32 cellular contexts compared by ENCODE assay signal in the genomic region with DNA sequence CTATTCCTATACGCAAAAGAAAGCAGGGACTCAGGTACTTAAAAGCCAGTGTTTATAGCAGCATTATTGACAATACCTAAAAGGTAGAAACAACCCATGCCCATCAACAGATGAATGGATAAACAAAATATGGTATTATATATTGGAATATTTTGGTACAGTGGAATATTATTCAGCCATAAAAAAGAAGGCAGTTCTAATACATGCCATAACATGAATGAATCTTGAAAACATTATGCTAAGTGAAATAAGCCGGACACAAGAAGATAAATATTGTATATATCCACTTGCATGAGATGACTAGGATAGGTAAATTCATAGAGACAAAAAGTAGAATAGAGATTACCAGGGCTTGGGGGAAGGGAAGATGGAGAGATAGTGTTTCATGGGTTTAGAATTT.
"Had no signal": no experiment of that assay in that cellular context is flagged by ENCODE, and none has a peak within 500 bp of the region (broad histone marks: within the 10 kb centered on the region; RNA-seq: fewer than 3 reads in every experiment).

No MANE protein-coding gene starts in this region.

- ATAC-seq: activated CD4-positive, alpha-beta T cell treated with anti-CD3 and anti-CD28 coated beads for 36 hours; activated naive CD8-positive, alpha-beta T cell treated with anti-CD3 and anti-CD28 coated beads, Interleukin-2, amount 50 U/mL, for 24 hours; activated T-cell treated with anti-CD3 and anti-CD28 coated beads, Interleukin-2, amount 50 U/mL, for 72 hours; body of pancreas; effector memory CD8-positive, alpha-beta T cell; foreskin keratinocyte; gastrocnemius medialis; heart left ventricle had no signal

- FAIRE-seq: colon had no signal

- H3K4me3 Mint-ChIP-seq: activated CD4-positive, alpha-beta memory T cell treated with anti-CD3 and anti-CD28 coated beads, Interleukin-2, amount 10 ng/mL, durations not matched to agents 7 days and 5 days; activated CD4-positive, alpha-beta T cell treated with anti-CD3 and anti-CD28 coated beads for 36 hours; activated CD4-positive, alpha-beta T cell treated with anti-CD3 and anti-CD28 coated beads, Interleukin-2, amount 10 ng/mL, durations not matched to agents 7 days and 5 days; activated naive CD8-positive, alpha-beta T cell treated with anti-CD3 and anti-CD28 coated beads for 36 hours; activated naive CD8-positive, alpha-beta T cell treated with anti-CD3 and anti-CD28 coated beads, Interleukin-2, amount 50 U/mL, for 24 hours; activated T-cell treated with anti-CD3 and anti-CD28 coated beads, Interleukin-2, amount 50 U/mL, for 24 hours; activated T-cell treated with anti-CD3 and anti-CD28 coated beads, Interleukin-2, amount 50 U/mL, for 72 hours; effector memory CD8-positive, alpha-beta T cell had no signal

- H3K27me3 ChIP-seq: adrenal gland, body of pancreas, esophagus muscularis mucosa, foreskin keratinocyte, gastrocnemius medialis, heart left ventricle had no signal

- H3K27me3 Mint-ChIP-seq: activated CD4-positive, alpha-beta memory T cell treated with anti-CD3 and anti-CD28 coated beads, Interleukin-2, amount 10 ng/mL, durations not matched to agents 7 days and 5 days; activated CD4-positive, alpha-beta T cell treated with anti-CD3 and anti-CD28 coated beads for 36 hours; activated CD4-positive, alpha-beta T cell treated with anti-CD3 and anti-CD28 coated beads, Interleukin-2, amount 10 ng/mL, durations not matched to agents 7 days and 5 days; activated naive CD8-positive, alpha-beta T cell treated with anti-CD3 and anti-CD28 coated beads for 36 hours; activated naive CD8-positive, alpha-beta T cell treated with anti-CD3 and anti-CD28 coated beads, Interleukin-2, amount 50 U/mL, for 24 hours; activated T-cell treated with anti-CD3 and anti-CD28 coated beads, Interleukin-2, amount 50 U/mL, for 24 hours; effector memory CD8-positive, alpha-beta T cell had no signal

- H3K27ac ChIP-seq: adrenal gland, body of pancreas, esophagus muscularis mucosa, foreskin keratinocyte, gastrocnemius medialis, heart left ventricle had no signal

- H3K9me3 ChIP-seq: adrenal gland, body of pancreas, esophagus muscularis mucosa, gastrocnemius medialis, heart left ventricle had no signal

- H3K27ac Mint-ChIP-seq: activated CD4-positive, alpha-beta memory T cell treated with anti-CD3 and anti-CD28 coated beads, Interleukin-2, amount 10 ng/mL, durations not matched to agents 7 days and 5 days; activated CD4-positive, alpha-beta T cell treated with anti-CD3 and anti-CD28 coated beads for 36 hours; activated CD4-positive, alpha-beta T cell treated with anti-CD3 and anti-CD28 coated beads, Interleukin-2, amount 10 ng/mL, durations not matched to agents 7 days and 5 days; activated naive CD8-positive, alpha-beta T cell treated with anti-CD3 and anti-CD28 coated beads for 36 hours; activated T-cell treated with anti-CD3 and anti-CD28 coated beads, Interleukin-2, amount 50 U/mL, for 24 hours; activated T-cell treated with anti-CD3 and anti-CD28 coated beads, Interleukin-2, amount 50 U/mL, for 72 hours; effector memory CD8-positive, alpha-beta T cell had no signal

- H3K9me3 Mint-ChIP-seq: activated CD4-positive, alpha-beta memory T cell treated with anti-CD3 and anti-CD28 coated beads, Interleukin-2, amount 10 ng/mL, durations not matched to agents 7 days and 5 days; activated CD4-positive, alpha-beta T cell treated with anti-CD3 and anti-CD28 coated beads, Interleukin-2, amount 10 ng/mL, durations not matched to agents 7 days and 5 days; activated naive CD8-positive, alpha-beta T cell treated with anti-CD3 and anti-CD28 coated beads, Interleukin-2, amount 50 U/mL, for 24 hours; activated T-cell treated with anti-CD3 and anti-CD28 coated beads, Interleukin-2, amount 50 U/mL, for 24 hours; effector memory CD8-positive, alpha-beta T cell had no signal

- H3K4me3 ChIP-seq: adrenal gland, body of pancreas, esophagus muscularis mucosa, gastrocnemius medialis, heart left ventricle had no signal

- DNase-seq: activated CD4-positive, alpha-beta memory T cell treated with anti-CD3 and anti-CD28 coated beads, Interleukin-2, amount 10 ng/mL, durations not matched to agents 7 days and 5 days; activated CD4-positive, alpha-beta T cell treated with anti-CD3 and anti-CD28 coated beads for 36 hours; activated CD4-positive, alpha-beta T cell treated with anti-CD3 and anti-CD28 coated beads, Interleukin-2, amount 10 ng/mL, durations not matched to agents 7 days and 5 days; activated CD4-positive, alpha-beta T cell treated with anti-CD3 and anti-CD28 coated beads, Interleukin-2, amount 50 U/mL, for 4 hours; activated CD4-positive, CD25-positive, alpha-beta regulatory T cell; activated CD4-positive, CD25-positive, alpha-beta regulatory T cell treated with anti-CD3 and anti-CD28 coated beads, Interleukin-2, amount 50 U/mL, for 72 hours; activated CD8-positive, alpha-beta memory T cell treated with anti-CD3 and anti-CD28 coated beads, Interleukin-2, amount 50 U/mL, for 48 hours; activated gamma-delta T cell; activated naive CD4-positive, alpha-beta T cell; activated naive CD4-positive, alpha-beta T cell treated with anti-CD3 and anti-CD28 coated beads, Interleukin-2, amount 50 U/mL, for 16 hours; activated naive CD8-positive, alpha-beta T cell treated with anti-CD3 and anti-CD28 coated beads for 36 hours; activated naive CD8-positive, alpha-beta T cell treated with anti-CD3 and anti-CD28 coated beads, Interleukin-2, amount 50 U/mL, for 24 hours; activated T-cell treated with anti-CD3 and anti-CD28 coated beads for 4 hours; activated T-cell treated with anti-CD3 and anti-CD28 coated beads, Interleukin-2, amount 50 U/mL, for 24 hours; activated T-cell treated with anti-CD3 and anti-CD28 coated beads, Interleukin-2, amount 50 U/mL, for 72 hours; adrenal gland; amygdala; aorta; body of pancreas; caudate nucleus; cortex of kidney; dermis blood vessel endothelial cell; effector CD4-positive, alpha-beta T cell; effector memory CD8-positive, alpha-beta T cell; erythroblast; foreskin keratinocyte; gastrocnemius medialis; glutamatergic neuron; heart left ventricle; T-helper 2 cell had no signal
